ENCODE assay signal across 16 cellular contexts in genomic region chr9:32339424-32339823, GRCh38. TPM values are rescaled to one million over a fixed set of nuclear protein-coding genes. Genes with fewer than 3 reads are reported as not detected.
DNase-seq lines count a peak whose midpoint lies in the region; ATAC-seq and TF ChIP-seq lines count a peak whose summit lies in the region.
"Had no signal": no experiment of that assay in that cellular context is flagged by ENCODE, and none has a peak within 500 bp of the region (broad histone marks: within the 10 kb centered on the region; RNA-seq: fewer than 3 reads in every experiment).

No MANE protein-coding gene starts in this region.

- no peaks in the 10 kb centered on the region for H3K27me3 Mint-ChIP-seq in activated CD8-positive, alpha-beta T cell treated with anti-CD3 and anti-CD28 coated beads for 36 hours

- TF ChIP-seq CTCF in activated CD8-positive, alpha-beta T cell treated with anti-CD3 and anti-CD28 coated beads for 36 hours (IDR thresholded peaks at IDR 0.05) = no peak

- no peaks in the 10 kb centered on the region for H3K36me3 Mint-ChIP-seq in activated CD8-positive, alpha-beta T cell treated with anti-CD3 and anti-CD28 coated beads for 36 hours (ENCODE audit: low read depth)
- H3K36me3 Mint-ChIP-seq: type B pancreatic cell had no signal

- H3K4me1 Mint-ChIP-seq in activated CD8-positive, alpha-beta T cell treated with anti-CD3 and anti-CD28 coated beads for 36 hours (ENCODE audit: low read depth) = peaks cover 7% of the 10 kb centered on the region
- H3K4me1 Mint-ChIP-seq: neural crest cell had no signal

- intact Hi-C loops in activated CD8-positive, alpha-beta T cell treated with anti-CD3 and anti-CD28 coated beads for 36 hours (cut with micrococcal nuclease) = no loop called here

- peak; percentile 88 for ATAC-seq in GM18502 (IDR thresholded peaks at IDR 0.05; ENCODE audit: poor library complexity, unreplicated experiment)
- ATAC-seq in GM19467 (IDR thresholded peaks at IDR 0.05; ENCODE audit: unreplicated experiment) = peak; percentile 94
- peak; percentile 89 for ATAC-seq in HG02870 (IDR thresholded peaks at IDR 0.05; ENCODE audit: unreplicated experiment)
- ATAC-seq in HG03521 (IDR thresholded peaks at IDR 0.05; ENCODE audit: unreplicated experiment) = peak; percentile 55
- no peak for ATAC-seq in activated CD8-positive, alpha-beta T cell treated with anti-CD3 and anti-CD28 coated beads for 36 hours
- ATAC-seq: activated T-cell treated with anti-CD3 and anti-CD28 coated beads, Interleukin-2, amount 50 U/mL, for 72 hours; left ventricle myocardium superior had no signal

- H3K4me3 Mint-ChIP-seq in activated CD8-positive, alpha-beta T cell treated with anti-CD3 and anti-CD28 coated beads for 36 hours = no peak overlapping the region
- H3K4me3 Mint-ChIP-seq: activated T-cell treated with anti-CD3 and anti-CD28 coated beads, Interleukin-2, amount 50 U/mL, for 72 hours; neural crest cell; type B pancreatic cell had no signal

- no peak overlapping the region for H3K27ac Mint-ChIP-seq in activated CD8-positive, alpha-beta T cell treated with anti-CD3 and anti-CD28 coated beads for 36 hours
- H3K27ac Mint-ChIP-seq: activated T-cell treated with anti-CD3 and anti-CD28 coated beads, Interleukin-2, amount 50 U/mL, for 72 hours; type B pancreatic cell had no signal

- POLR2A ChIA-PET in activated CD8-positive, alpha-beta T cell treated with anti-CD3 and anti-CD28 coated beads for 36 hours (lab: Charles Lee) = no interaction called here

- H3K9me3 Mint-ChIP-seq in activated CD8-positive, alpha-beta T cell treated with anti-CD3 and anti-CD28 coated beads for 36 hours = no peaks in the 10 kb centered on the region
- H3K9me3 Mint-ChIP-seq: activated T-cell treated with anti-CD3 and anti-CD28 coated beads, Interleukin-2, amount 50 U/mL, for 72 hours; neural crest cell; type B pancreatic cell had no signal

- no peak for DNase-seq in midbrain (lab: John Stamatoyannopoulos, UW)
- DNase-seq in NCI-H2081 (lab: John Stamatoyannopoulos, UW) = no peak
- no peak for DNase-seq in NCI-H1417 treated with DMSO at 0.1 percent for 48 hours (lab: John Stamatoyannopoulos, UW)
- no peak for DNase-seq in activated CD8-positive, alpha-beta T cell treated with anti-CD3 and anti-CD28 coated beads for 36 hours
- DNase-seq: activated T-cell treated with anti-CD3 and anti-CD28 coated beads, Interleukin-2, amount 50 U/mL, for 72 hours; DMS79; left ventricle myocardium superior; MV-4-11; SHP77; WERI-Rb-1 had no signal

- CTCF ChIA-PET in activated CD8-positive, alpha-beta T cell treated with anti-CD3 and anti-CD28 coated beads for 36 hours (lab: Charles Lee) = no interaction called here

RNA-seq across cellular contexts. Expression of gene ACO1, which starts 45.0 kb away (rescaled TPM):
- total RNA-seq in activated CD8-positive, alpha-beta T cell treated with anti-CD3 and anti-CD28 coated beads for 36 hours = 10 to 100 TPM; 15.3 to 15.7 TPM
